ENCODE assay signal across 16 cellular contexts in genomic region chr4:163404570-163404969, GRCh38.
A peak's percentile ranks its signal among the peaks of the same experiment; 100 is the strongest.
DNase-seq lines count a peak whose midpoint lies in the region; ATAC-seq, FAIRE-seq and TF ChIP-seq lines count a peak whose summit lies in the region.
"Had no signal": no experiment of that assay in that cellular context is flagged by ENCODE, and none has a peak within 500 bp of the region (broad histone marks: within the 10 kb centered on the region; RNA-seq: fewer than 3 reads in every experiment).

No MANE protein-coding gene starts in this region.

- no peaks in the 10 kb centered on the region for H3K36me3 Mint-ChIP-seq in nephron (ENCODE audit: low read depth)
- no peaks in the 10 kb centered on the region for H3K36me3 Mint-ChIP-seq in CD4-positive, alpha-beta T cell (ENCODE audit: low read depth)
- no peaks in the 10 kb centered on the region for H3K36me3 Mint-ChIP-seq in naive thymus-derived CD8-positive, alpha-beta T cell

- H3K4me3 Mint-ChIP-seq in nephron = peak overlapping the region; percentile 7 to 72 (median 68)
- H3K4me3 Mint-ChIP-seq in CD4-positive, alpha-beta T cell = no peak overlapping the region
- no peak overlapping the region for H3K4me3 Mint-ChIP-seq in naive thymus-derived CD8-positive, alpha-beta T cell

- DNase-seq in A673 (ENCODE audit: low spot score) (peak; percentile 89), PC-9 (no peak), endothelial cell of umbilical vein (ENCODE audit: low read depth, low spot score) (peak; percentile 49), OCI-M2 (lab: John Stamatoyannopoulos, UW; ENCODE audit: unreplicated experiment) (no peak)
- no peak for DNase-seq in CD4-positive, alpha-beta T cell
- no peak for DNase-seq in activated CD4-positive, alpha-beta T cell treated with anti-CD3 and anti-CD28 coated beads, Interleukin-2, amount 50 U/mL, for 48 hours
- no peak for DNase-seq in naive thymus-derived CD8-positive, alpha-beta T cell
- DNase-seq: heart right ventricle; Karpas-422; NCI-H510A; stimulated activated naive CD4-positive, alpha-beta T cell; WERI-Rb-1 had no signal

- H3K4me1 ChIP-seq in A673 (ENCODE audit: insufficient read depth, low read length, poor library complexity, severe bottlenecking) (peaks cover 45% of the 10 kb centered on the region), PC-9 (replicated peaks; ENCODE audit: insufficient read depth) (no peaks in the 10 kb centered on the region), endothelial cell of umbilical vein (ENCODE audit: control insufficient read depth, extremely low read depth, insufficient read depth, low read length) (peaks cover 4% of the 10 kb centered on the region)

- no peaks in the 10 kb centered on the region for H3K4me1 Mint-ChIP-seq in nephron
- no peaks in the 10 kb centered on the region for H3K4me1 Mint-ChIP-seq in CD4-positive, alpha-beta T cell (ENCODE audit: low read depth)
- H3K4me1 Mint-ChIP-seq in naive thymus-derived CD8-positive, alpha-beta T cell = no peaks in the 10 kb centered on the region

- peaks cover under 1% of the 10 kb centered on the region for H3K27me3 Mint-ChIP-seq in nephron (ENCODE audit: low read depth)
- peaks cover 9% of the 10 kb centered on the region for H3K27me3 Mint-ChIP-seq in CD4-positive, alpha-beta T cell
- peaks cover 0 to 10% (median 0%) of the 10 kb centered on the region in 5 donors for H3K27me3 Mint-ChIP-seq in naive thymus-derived CD8-positive, alpha-beta T cell

- H3K27ac ChIP-seq in A673 (ENCODE audit: low read depth, low read length, poor library complexity, severe bottlenecking) = peak overlapping the region; percentile 88
- H3K27ac ChIP-seq in PC-9 = no peak overlapping the region
- no peak overlapping the region for H3K27ac ChIP-seq in endothelial cell of umbilical vein (ENCODE audit: insufficient read depth, low read depth, low read length)
- H3K27ac ChIP-seq in CD4-positive, alpha-beta T cell (ENCODE audit: low read depth, low read length) = no peak overlapping the region
- H3K27ac ChIP-seq: cardiac muscle cell, epithelial cell of prostate, heart right ventricle, WERI-Rb-1 had no signal

- 0 out of 2 replicates have a peak overlapping the region, but pooled peaks have one; percentile 27 for H2AFZ ChIP-seq in PC-9
- H2AFZ ChIP-seq in endothelial cell of umbilical vein (ENCODE audit: low read depth, low read length) = peak overlapping the region; percentile 84

- H3K9me1 ChIP-seq in endothelial cell of umbilical vein (replicated peaks; ENCODE audit: control insufficient read depth, extremely low read depth, insufficient read depth, low read length) = no peaks in the 10 kb centered on the region

- no peak for TF ChIP-seq CTCF in A673 (conservative IDR thresholded peaks at IDR 0.05; ENCODE audit: low read depth, low read length)
- no peak for TF ChIP-seq CTCF in PC-9 (conservative IDR thresholded peaks at IDR 0.05)
- no peak for TF ChIP-seq CTCF in endothelial cell of umbilical vein (IDR thresholded peaks at IDR 0.05; ENCODE audit: extremely low read depth in 1 of 2, insufficient read depth in 1 of 2, low read depth in 1 of 2, low read length in 2 of 2)
- TF ChIP-seq CTCF in nephron (IDR thresholded peaks at IDR 0.05; ENCODE audit: unreplicated experiment in 3 of 3) = no peak
- TF ChIP-seq CTCF in CD4-positive, alpha-beta T cell (IDR thresholded peaks at IDR 0.05) = no peak

- H3K36me3 ChIP-seq in A673 (ENCODE audit: insufficient read depth, low read length, poor library complexity, severe bottlenecking) (no peaks in the 10 kb centered on the region), PC-9 (ENCODE audit: low read depth) (no peaks in the 10 kb centered on the region), endothelial cell of umbilical vein (ENCODE audit: control insufficient read depth in 2 of 2, extremely low read depth in 1 of 2, insufficient read depth in 2 of 2, low read length in 2 of 2) (no peaks in the 10 kb centered on the region)
- H3K36me3 ChIP-seq: cardiac muscle cell, heart right ventricle, WERI-Rb-1 had no signal

- H3K9me3 Mint-ChIP-seq in nephron = peaks cover 3% of the 10 kb centered on the region
- H3K9me3 Mint-ChIP-seq in CD4-positive, alpha-beta T cell = no peaks in the 10 kb centered on the region
- no peaks in the 10 kb centered on the region for H3K9me3 Mint-ChIP-seq in naive thymus-derived CD8-positive, alpha-beta T cell

- H4K20me1 ChIP-seq in PC-9 (ENCODE audit: insufficient read depth) (no peaks in the 10 kb centered on the region), endothelial cell of umbilical vein (replicated peaks; ENCODE audit: control insufficient read depth, extremely low read depth, insufficient read depth, low read length) (no peaks in the 10 kb centered on the region)

- CTCF ChIA-PET in A673 (lab: Charles Lee) (no interaction called here), PC-9 (lab: Charles Lee) (no interaction called here), endothelial cell of umbilical vein (lab: Charles Lee) (no interaction called here)
- CTCF ChIA-PET in CD4-positive, alpha-beta T cell (lab: Charles Lee) = no interaction called here

- H3K79me2 ChIP-seq in PC-9 (ENCODE audit: low read depth) (no peaks in the 10 kb centered on the region), endothelial cell of umbilical vein (ENCODE audit: control insufficient read depth, insufficient read depth, low read length) (no peaks in the 10 kb centered on the region)

- intact Hi-C loops in A673 (cut with micrococcal nuclease; ENCODE audit: unreplicated experiment) (no loop called here), PC-9 (cut with micrococcal nuclease; ENCODE audit: unreplicated experiment) (no loop called here), endothelial cell of umbilical vein (cut with micrococcal nuclease) (no loop called here)
- intact Hi-C loops in CD4-positive, alpha-beta T cell (cut with DNase I, micrococcal nuclease) = no loop called here

- peak overlapping the region; percentile 82 to 92 (median 90) for H3K27ac Mint-ChIP-seq in nephron
- no peak overlapping the region for H3K27ac Mint-ChIP-seq in CD4-positive, alpha-beta T cell
- no peak overlapping the region for H3K27ac Mint-ChIP-seq in naive thymus-derived CD8-positive, alpha-beta T cell

- peak; percentile 86 for FAIRE-seq in endothelial cell of umbilical vein (lab: Jason Lieb, UNC)
- FAIRE-seq: D721Med had no signal

- dilution Hi-C loops in endothelial cell of umbilical vein (cut with MboI; ENCODE audit: extremely low pct_ligation_motif_present, low sequenced_read_pairs) = no loop called here

- no peak for ATAC-seq in CD4-positive, alpha-beta T cell (ENCODE audit: poor library complexity)
- ATAC-seq in naive thymus-derived CD8-positive, alpha-beta T cell = no peak

- H3K4me3 ChIP-seq in A673 (ENCODE audit: low read depth, low read length, poor library complexity, severe bottlenecking) (peak overlapping the region; percentile 35), PC-9 (no peak overlapping the region), endothelial cell of umbilical vein (replicated peaks in 1 of 3; ENCODE audit: insufficient read depth in 1 of 3, low read depth in 1 of 3, low read length in 3 of 3) (no peak overlapping the region)
- H3K4me3 ChIP-seq: cardiac muscle cell had no signal

- H3K9ac ChIP-seq in endothelial cell of umbilical vein (replicated peaks; ENCODE audit: extremely low read depth, insufficient read depth, low read length) = no peak overlapping the region

- H3K27me3 ChIP-seq in A673 (replicated peaks; ENCODE audit: insufficient read depth, low read depth, low read length, poor library complexity) = no peaks in the 10 kb centered on the region
- H3K27me3 ChIP-seq in PC-9 (ENCODE audit: insufficient read depth, low read depth) = no peaks in the 10 kb centered on the region
- H3K27me3 ChIP-seq in endothelial cell of umbilical vein (ENCODE audit: control insufficient read depth in 2 of 2, insufficient read depth in 2 of 2, low read length in 2 of 2) = no peaks in the 10 kb centered on the region
- peaks cover 4% of the 10 kb centered on the region for H3K27me3 ChIP-seq in CD4-positive, alpha-beta T cell (ENCODE audit: control insufficient read depth, insufficient read depth, low read length)
- H3K27me3 ChIP-seq: cardiac muscle cell, heart right ventricle had no signal

- no peaks in the 10 kb centered on the region for H3K9me2 ChIP-seq in PC-9 (ENCODE audit: insufficient read depth)

- H3F3A ChIP-seq in PC-9 (ENCODE audit: insufficient read depth, low read depth) = no peaks in the 10 kb centered on the region

- BruUV-seq in A673 (replicated peaks; lab: Mats Ljungman, UMichigan) (no TSS peak), PC-9 (replicated peaks; lab: Mats Ljungman, UMichigan) (no TSS peak), endothelial cell of umbilical vein (replicated peaks; lab: Mats Ljungman, UMichigan) (no TSS peak)

- POLR2A ChIA-PET in A673 (lab: Charles Lee; ENCODE audit: low non-redundant PET) = no interaction called here
- POLR2A ChIA-PET in PC-9 (lab: Charles Lee; ENCODE audit: unreplicated experiment) = no interaction called here
- POLR2A ChIA-PET in endothelial cell of umbilical vein (lab: Charles Lee) = no interaction called here
- POLR2A ChIA-PET in CD4-positive, alpha-beta T cell (lab: Charles Lee) = no interaction called here
- POLR2A ChIA-PET in naive thymus-derived CD8-positive, alpha-beta T cell (lab: Charles Lee) = no interaction called here

- H3K4me2 ChIP-seq in PC-9 = no peak overlapping the region
- peak overlapping the region; percentile 71 for H3K4me2 ChIP-seq in endothelial cell of umbilical vein (ENCODE audit: insufficient read depth, low read length)

- no peak for TF ChIP-seq POLR2A in endothelial cell of umbilical vein (IDR thresholded peaks at IDR 0.05; ENCODE audit: low read depth, low read length)

- H3K9me3 ChIP-seq in A673 (ENCODE audit: low read depth, low read length, poor library complexity, severe bottlenecking) (no peaks in the 10 kb centered on the region), PC-9 (ENCODE audit: insufficient read depth, low read depth) (no peaks in the 10 kb centered on the region), endothelial cell of umbilical vein (replicated peaks; ENCODE audit: control insufficient read depth, insufficient read depth, low read length) (no peaks in the 10 kb centered on the region)
- no peaks in the 10 kb centered on the region for H3K9me3 ChIP-seq in CD4-positive, alpha-beta T cell (ENCODE audit: control insufficient read depth, low read length)
- H3K9me3 ChIP-seq: heart right ventricle had no signal

TF ChIP-seq in endothelial cell of umbilical vein, 7 proteins besides CTCF, POLR2A, EP300 and RAD21:
- no peak for TF ChIP-seq FOS (IDR thresholded peaks at IDR 0.05; ENCODE audit: borderline replicate concordance, insufficient read depth, low read length)
- TF ChIP-seq MYC (IDR thresholded peaks at IDR 0.05; ENCODE audit: low read depth, low read length) = no peak
- TF ChIP-seq EZH2 (IDR thresholded peaks at IDR 0.05; ENCODE audit: borderline replicate concordance, low read depth, low read length, severe bottlenecking) = no peak
- TF ChIP-seq, protein P1, sequence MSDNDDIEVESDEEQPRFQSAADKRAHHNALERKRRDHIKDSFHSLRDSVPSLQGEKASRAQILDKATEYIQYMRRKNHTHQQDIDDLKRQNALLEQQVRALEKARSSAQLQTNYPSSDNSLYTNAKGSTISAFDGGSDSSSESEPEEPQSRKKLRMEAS (IDR thresholded peaks at IDR 0.05; ENCODE audit: insufficient read depth, insufficient read length) = no peak
- TF ChIP-seq GATA2 (IDR thresholded peaks at IDR 0.05; ENCODE audit: insufficient read depth, insufficient read length, low read depth, low read length) = no peak

Comparison
In these comparisons a context has a peak if more than half of its experiments do, and no peak if none do; other contexts are left out.
1. DNase-seq: peak in A673 (single experiment) and endothelial cell of umbilical vein (single experiment); none in PC-9 (0 of 2), CD4-positive, alpha-beta T cell (0 of 10), activated CD4-positive, alpha-beta T cell treated with anti-CD3 and anti-CD28 coated beads, Interleukin-2, amount 50 U/mL, for 48 hours (0 of 2), OCI-M2 (single experiment) and naive thymus-derived CD8-positive, alpha-beta T cell (0 of 10).
2. H3K27ac Mint-ChIP-seq: peak in nephron (3 of 3); none in CD4-positive, alpha-beta T cell (single experiment) and naive thymus-derived CD8-positive, alpha-beta T cell (0 of 10).
3. H3K4me3 Mint-ChIP-seq: peak in nephron (3 of 3); none in CD4-positive, alpha-beta T cell (single experiment) and naive thymus-derived CD8-positive, alpha-beta T cell (0 of 10).